Comparison of ENCODE assay signal across 8 cellular contexts in genomic region chr17:8629371-8630226, GRCh38. TPM values are rescaled to one million over a fixed set of nuclear protein-coding genes. Genes with fewer than 3 reads are reported as not detected.
DNase-seq lines count a peak whose midpoint lies in the region; ATAC-seq, FAIRE-seq and TF ChIP-seq lines count a peak whose summit lies in the region.

No MANE protein-coding gene starts in this region.

- peak overlapping the region; percentile 99 for H3K4me3 ChIP-seq in SK-N-MC
- peak overlapping the region; percentile 78 to 86 for H3K4me3 ChIP-seq in cardiac fibroblast (replicated peaks in 1 of 2; ENCODE audit: low read depth in 2 of 2, low read length in 2 of 2)
- peak overlapping the region; percentile 86 to 92 for H3K4me3 ChIP-seq in kidney (ENCODE audit: low read length in 2 of 2)
- peak overlapping the region; percentile 65 to 88 (median 78) for H3K4me3 ChIP-seq in spleen

- 0 out of 2 replicates have a peak overlapping the region, but pooled peaks have one; percentile 16 for H3K27ac ChIP-seq in SK-N-MC
- peak overlapping the region; percentile 86 to 94 for H3K27ac ChIP-seq in kidney (ENCODE audit: low read depth in 2 of 2, low read length in 2 of 2)
- H3K27ac ChIP-seq in spleen: peak overlapping the region in 3 of 8 donors; percentile 10 to 48 (median 31)

- no peaks in the 10 kb centered on the region for H3K9me3 ChIP-seq in SK-N-MC (ENCODE audit: low read depth, low read length)
- H3K9me3 ChIP-seq in kidney (ENCODE audit: control insufficient read depth in 1 of 2, low read length in 2 of 2): no peaks in the 10 kb centered on the region
- H3K9me3 ChIP-seq in spleen: no peaks in the 10 kb centered on the region

- intact Hi-C loops in kidney (cut with DNase I) (no loop called here), spleen (cut with DNase I; ENCODE audit: low total_unique reads) (no loop called here)

- ATAC-seq in esophagus mucosa: no peak

- whole genome bisulfite sequencing in spleen, 5 donors: 2 to 5% (median 3%) methylated on average over 36 to 76 of the region's 76 CpGs

- DNase-seq in NCI-H510A treated with DMSO at 0.1 percent for 48 hours (lab: John Stamatoyannopoulos, UW) (peak; percentile 52), NCI-H510A (lab: John Stamatoyannopoulos, UW) (no peak), SK-N-MC (ENCODE audit: low read depth, low spot score) (no peak), cardiac fibroblast (ENCODE audit: low read depth in 2 of 2) (peak; percentile 34 to 44), kidney (peak; percentile 88), spleen (peak; percentile 77), NOMO-1 treated with dmso at 0.1 percent for 144 hours (lab: John Stamatoyannopoulos, UW; ENCODE audit: unreplicated experiment) (no peak)

- peaks cover 3 to 98% (median 52%) of the 10 kb centered on the region in 7 donors for H3K27me3 ChIP-seq in spleen (replicated peaks in 1 of 7)

- no peak for TF ChIP-seq POLR2A in spleen (IDR thresholded peaks at IDR 0.05)

- H3K9ac ChIP-seq in SK-N-MC (ENCODE audit: insufficient read length) (peak overlapping the region; percentile 86), kidney (ENCODE audit: low read length in 2 of 2) (peak overlapping the region; percentile 60 to 78)

- no peak for FAIRE-seq in kidney (lab: Jason Lieb, UNC)

- no peak for TF ChIP-seq CTCF in cardiac fibroblast (IDR thresholded peaks at IDR 0.05; ENCODE audit: low read depth, low read length)
- TF ChIP-seq CTCF in kidney (IDR thresholded peaks at IDR 0.05; ENCODE audit: borderline replicate concordance, extremely low read depth, insufficient read depth): no peak
- TF ChIP-seq CTCF in spleen (IDR thresholded peaks at IDR 0.05 in 8 of 11, conservative IDR thresholded peaks at IDR 0.05 in 3 of 11): no peak

- H3K4me1 ChIP-seq in kidney (ENCODE audit: control insufficient read depth in 1 of 2, insufficient read depth in 1 of 2, low read depth in 1 of 2, low read length in 2 of 2) (peaks cover 9 to 13% of the 10 kb centered on the region in 2 donors), spleen (peaks cover 13 to 36% (median 26%) of the 10 kb centered on the region in 6 donors)

- H3K36me3 ChIP-seq in SK-N-MC (ENCODE audit: insufficient read depth, low read length) (peaks cover 5% of the 10 kb centered on the region), kidney (ENCODE audit: control insufficient read depth in 1 of 2, insufficient read depth in 2 of 2, low read length in 2 of 2) (no peaks in the 10 kb centered on the region), spleen (no peaks in the 10 kb centered on the region)

RNA-seq across cellular contexts. Expression of gene MYH10, which starts 0.9 kb away (rescaled TPM):
- total RNA-seq in kidney (104 TPM), spleen (10 to 100 TPM in 1 of 7 donors, 1 to 10 TPM in 6; 3.0 to 14.4 (median 8.2) TPM), esophagus mucosa (24.6 TPM)
- polyA plus RNA-seq in kidney (ENCODE audit: insufficient read depth, low read depth, low replicate concordance) (23.6 TPM), spleen (1 to 10 TPM; 1.0 to 2.2 (median 1.8) TPM)

Comparison
In these comparisons a context has a peak if more than half of its experiments do, and no peak if none do; other contexts are left out.
1. DNase-seq: peak in NCI-H510A treated with DMSO at 0.1 percent for 48 hours (single experiment), cardiac fibroblast (2 of 2), kidney (single experiment) and spleen (single experiment); none in NCI-H510A (single experiment), SK-N-MC (single experiment) and NOMO-1 treated with dmso at 0.1 percent for 144 hours (single experiment).
2. Peak in every context shown above with its lines, with median percentiles within 50 percentile points of each other: H3K4me3 ChIP-seq.